Comparison of ENCODE assay signal across 8 cellular contexts in the genomic region with DNA sequence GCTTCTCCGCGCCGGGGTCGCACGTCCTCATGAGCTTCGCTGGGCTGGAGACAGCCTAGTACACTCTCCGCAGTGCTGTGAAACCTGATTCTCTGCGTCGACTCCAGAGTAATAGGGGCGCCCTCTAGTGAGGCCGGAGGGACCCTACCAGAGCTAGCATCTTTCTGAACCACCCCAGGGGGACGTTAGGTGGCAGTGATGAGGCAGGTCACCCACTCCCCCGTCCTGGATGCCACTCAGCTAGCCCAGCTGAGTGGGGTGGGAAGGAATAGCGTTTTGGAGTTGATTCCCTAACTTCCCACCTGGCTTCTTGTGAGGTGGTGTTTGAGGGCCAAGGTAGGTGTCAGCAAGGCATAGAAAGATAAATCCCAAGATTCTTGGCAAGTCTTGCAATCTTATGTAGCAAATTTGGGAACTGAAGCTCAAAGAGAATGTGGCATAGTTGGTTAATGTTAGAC. TPM values are rescaled to one million over a fixed set of nuclear protein-coding genes. Genes with fewer than 3 reads are reported as not detected.
DNase-seq lines count a peak whose midpoint lies in the region; ATAC-seq and TF ChIP-seq lines count a peak whose summit lies in the region.

No MANE protein-coding gene starts in this region.

- peaks cover 24 to 44% (median 37%) of the 10 kb centered on the region in 3 donors for H3K4me1 Mint-ChIP-seq in CD8-positive, alpha-beta memory T cell
- peaks cover 26% of the 10 kb centered on the region for H3K4me1 Mint-ChIP-seq in activated CD4-positive, alpha-beta memory T cell treated with anti-CD3 and anti-CD28 coated beads for 36 hours (ENCODE audit: low read depth)

- POLR2A ChIA-PET in CD8-positive, alpha-beta memory T cell (lab: Charles Lee) = interaction anchor here (1.0 kb wide), 1 partner anchor 284 kb away, joined by 3 read pairs; a partner anchor contains a TSS
- POLR2A ChIA-PET in activated CD4-positive, alpha-beta memory T cell treated with anti-CD3 and anti-CD28 coated beads for 36 hours (lab: Charles Lee) = no interaction called here

- no peak overlapping the region for H2BK12ac ChIP-seq in mesenchymal stem cell (ENCODE audit: low read length in 2 of 2)

- no peaks in the 10 kb centered on the region for H3K9me3 Mint-ChIP-seq in CD8-positive, alpha-beta memory T cell
- no peaks in the 10 kb centered on the region for H3K9me3 Mint-ChIP-seq in activated CD4-positive, alpha-beta memory T cell treated with anti-CD3 and anti-CD28 coated beads for 36 hours

- no peak overlapping the region for H2AK5ac ChIP-seq in mesenchymal stem cell (ENCODE audit: low read length, severe bottlenecking)

- peak overlapping the region; percentile 30 for H3K9ac ChIP-seq in mesenchymal stem cell (ENCODE audit: low read length)

- ATAC-seq in GM19463 (IDR thresholded peaks at IDR 0.05; ENCODE audit: unreplicated experiment) = peak; percentile 96

- H4K8ac ChIP-seq in mesenchymal stem cell (ENCODE audit: low read length) = no peak overlapping the region

- H3K9me3 ChIP-seq in CD8-positive, alpha-beta memory T cell (ENCODE audit: low read length) = no peaks in the 10 kb centered on the region
- H3K9me3 ChIP-seq in effector memory CD4-positive, alpha-beta T cell (ENCODE audit: control insufficient read depth, low read length) = no peaks in the 10 kb centered on the region
- no peaks in the 10 kb centered on the region for H3K9me3 ChIP-seq in mesenchymal stem cell (ENCODE audit: control insufficient read depth, low read length)

- no peak overlapping the region for H3K14ac ChIP-seq in mesenchymal stem cell (ENCODE audit: low read length in 2 of 2)

- peak; percentile 99 for TF ChIP-seq CTCF in HL-60 (IDR thresholded peaks at IDR 0.05; ENCODE audit: insufficient read depth, low read length)

- CTCF ChIA-PET in CD8-positive, alpha-beta memory T cell (lab: Charles Lee) = interaction anchor here (0.6 to 1.5 kb wide), 30 partner anchors 8 to 550 kb away, joined by 3 to 14 read pairs (median 4); a partner anchor contains a TSS
- CTCF ChIA-PET in activated CD4-positive, alpha-beta memory T cell treated with anti-CD3 and anti-CD28 coated beads for 36 hours (lab: Charles Lee) = interaction anchor here (0.6 to 4.6 kb wide), 63 partner anchors 9 to 1176 kb away, joined by 3 to 65 read pairs (median 4); a partner anchor contains a TSS

- 1% methylated on average over 14 of the region's 14 CpGs for WGBS in mesenchymal stem cell

- H3K4me1 ChIP-seq in CD8-positive, alpha-beta memory T cell (ENCODE audit: insufficient read depth, low read length) = peaks cover 32% of the 10 kb centered on the region
- H3K4me1 ChIP-seq in effector memory CD4-positive, alpha-beta T cell (ENCODE audit: control insufficient read depth, insufficient read depth, low read length, poor library complexity, severe bottlenecking) = peaks cover 34% of the 10 kb centered on the region
- H3K4me1 ChIP-seq in mesenchymal stem cell (ENCODE audit: control insufficient read depth, insufficient read depth, low read depth, low read length) = peaks cover 22% of the 10 kb centered on the region

- H3K4ac ChIP-seq in mesenchymal stem cell (ENCODE audit: low read depth in 1 of 2, low read length in 2 of 2) = no peak overlapping the region

- intact Hi-C loops in activated CD4-positive, alpha-beta memory T cell treated with anti-CD3 and anti-CD28 coated beads for 36 hours (cut with micrococcal nuclease) = loop anchor here (2.0 kb wide), 2 partner anchors 15 to 83 kb away; no protein-coding TSS in a partner anchor

- no peak overlapping the region for H2BK15ac ChIP-seq in mesenchymal stem cell (ENCODE audit: low read depth, poor library complexity, severe bottlenecking)

- H3K18ac ChIP-seq in mesenchymal stem cell (ENCODE audit: low read depth in 1 of 2, low read length in 2 of 2) = no peak overlapping the region

- no peak overlapping the region for H2BK120ac ChIP-seq in mesenchymal stem cell (ENCODE audit: low read depth, low read length)

- no peak overlapping the region for H3K23ac ChIP-seq in mesenchymal stem cell (ENCODE audit: low read length in 2 of 2)

- peaks cover 36 to 80% of the 10 kb centered on the region in 2 donors for H3K27me3 Mint-ChIP-seq in CD8-positive, alpha-beta memory T cell
- peaks cover 57% of the 10 kb centered on the region for H3K27me3 Mint-ChIP-seq in activated CD4-positive, alpha-beta memory T cell treated with anti-CD3 and anti-CD28 coated beads for 36 hours

- no peak overlapping the region for H4K91ac ChIP-seq in mesenchymal stem cell (ENCODE audit: low read length)

- peaks cover 0 to 2% (median 0%) of the 10 kb centered on the region in 3 donors for H3K36me3 Mint-ChIP-seq in CD8-positive, alpha-beta memory T cell
- no peaks in the 10 kb centered on the region for H3K36me3 Mint-ChIP-seq in activated CD4-positive, alpha-beta memory T cell treated with anti-CD3 and anti-CD28 coated beads for 36 hours

- no peaks in the 10 kb centered on the region for H3K79me1 ChIP-seq in mesenchymal stem cell (replicated peaks; ENCODE audit: low read length, poor library complexity, severe bottlenecking)

- H3K27ac Mint-ChIP-seq in CD8-positive, alpha-beta memory T cell = no peak overlapping the region
- H3K27ac Mint-ChIP-seq in activated CD4-positive, alpha-beta memory T cell treated with anti-CD3 and anti-CD28 coated beads for 36 hours = no peak overlapping the region

- no peak overlapping the region for H2AFZ ChIP-seq in mesenchymal stem cell (ENCODE audit: low read depth, low read length)

- peak overlapping the region; percentile 55 for H3K4me3 ChIP-seq in CD8-positive, alpha-beta memory T cell (ENCODE audit: low read length)
- H3K4me3 ChIP-seq in HL-60 (replicated peaks; ENCODE audit: insufficient read depth, low read length) (no peak overlapping the region), mesenchymal stem cell (ENCODE audit: insufficient read depth in 1 of 2, low read depth in 1 of 2, low read length in 2 of 2) (peak overlapping the region in 1 of 2 experiments; percentile 52)
- peak overlapping the region; percentile 28 for H3K4me3 ChIP-seq in effector memory CD4-positive, alpha-beta T cell (ENCODE audit: insufficient read depth, low read depth, low read length, poor library complexity, severe bottlenecking)

- no peak overlapping the region for H3K4me2 ChIP-seq in mesenchymal stem cell (ENCODE audit: low read length, poor library complexity, severe bottlenecking)

- peaks cover 51% of the 10 kb centered on the region for H3K27me3 ChIP-seq in CD8-positive, alpha-beta memory T cell (ENCODE audit: insufficient read depth, low read length, poor library complexity, severe bottlenecking)
- H3K27me3 ChIP-seq in HL-60 (ENCODE audit: insufficient read depth, poor library complexity, severe bottlenecking) = peaks cover 53% of the 10 kb centered on the region
- peaks cover 43% of the 10 kb centered on the region for H3K27me3 ChIP-seq in effector memory CD4-positive, alpha-beta T cell (replicated peaks; ENCODE audit: control insufficient read depth, insufficient read depth, low read length, poor library complexity, severe bottlenecking)
- peaks cover 56 to 67% of the 10 kb centered on the region in 2 experiments for H3K27me3 ChIP-seq in mesenchymal stem cell (ENCODE audit: control insufficient read depth in 1 of 2, insufficient read depth in 1 of 2, low read length in 2 of 2)

- no peak overlapping the region for H3K27ac ChIP-seq in CD8-positive, alpha-beta memory T cell (ENCODE audit: low read depth, low read length)
- H3K27ac ChIP-seq in HL-60 (replicated peaks) (no peak overlapping the region), mesenchymal stem cell (ENCODE audit: low read length, poor library complexity, severe bottlenecking) (no peak overlapping the region)
- H3K27ac ChIP-seq in effector memory CD4-positive, alpha-beta T cell (ENCODE audit: insufficient read depth, low read length, poor library complexity, severe bottlenecking) = no peak overlapping the region

- H3K4me3 Mint-ChIP-seq in CD8-positive, alpha-beta memory T cell = peak overlapping the region; percentile 33 to 90 (median 82)
- no peak overlapping the region for H3K4me3 Mint-ChIP-seq in activated CD4-positive, alpha-beta memory T cell treated with anti-CD3 and anti-CD28 coated beads for 36 hours

- DNase-seq in CD8-positive, alpha-beta memory T cell = peak; percentile 68 to 86 (median 69)
- DNase-seq in HL-60 (ENCODE audit: low read depth in 1 of 2, low spot score in 1 of 2) (peak; percentile 52 to 87), NCI-H774 (lab: John Stamatoyannopoulos, UW) (peak; percentile 80), mesenchymal stem cell (peak; percentile 90)
- DNase-seq in activated CD4-positive, alpha-beta memory T cell treated with anti-CD3 and anti-CD28 coated beads for 36 hours = peak; percentile 91
- peak; percentile 46 to 66 (median 64) for DNase-seq in effector memory CD4-positive, alpha-beta T cell
- peak; percentile 55 for DNase-seq in stimulated activated CD8-positive, alpha-beta memory T cell treated with anti-CD3 and anti-CD28 coated beads, Interleukin-15, amount 100 ng/mL, for 24 hours (ENCODE audit: low read depth)

- no peaks in the 10 kb centered on the region for H3K36me3 ChIP-seq in CD8-positive, alpha-beta memory T cell (ENCODE audit: insufficient read depth, low read length)
- H3K36me3 ChIP-seq in effector memory CD4-positive, alpha-beta T cell (ENCODE audit: control insufficient read depth, insufficient read depth, low read length) = no peaks in the 10 kb centered on the region
- no peaks in the 10 kb centered on the region for H3K36me3 ChIP-seq in mesenchymal stem cell (ENCODE audit: control insufficient read depth in 1 of 2, insufficient read depth in 2 of 2, low read depth in 1 of 2, low read length in 2 of 2)

- H2BK5ac ChIP-seq in mesenchymal stem cell (ENCODE audit: low read depth, low read length, poor library complexity, severe bottlenecking) = no peak overlapping the region

RNA-seq across cellular contexts. Expression of a gene that starts 4.0 kb away (rescaled TPM):
- not detected for total RNA-seq in CD8-positive, alpha-beta memory T cell
- polyA plus RNA-seq in CD8-positive, alpha-beta memory T cell = not detected
- not detected for total RNA-seq in activated CD4-positive, alpha-beta memory T cell treated with anti-CD3 and anti-CD28 coated beads for 36 hours
- not detected for polyA plus RNA-seq in mesenchymal stem cell (2013, experiment 1 of 2)
- polyA plus RNA-seq in mesenchymal stem cell (2013, experiment 2 of 2) = not detected

RNA-seq across cellular contexts. Expression of a gene that starts 4.2 kb away (rescaled TPM):
- total RNA-seq in CD8-positive, alpha-beta memory T cell = not detected
- not detected for polyA plus RNA-seq in CD8-positive, alpha-beta memory T cell
- under 1 TPM; 0.02 to 0.19 TPM for total RNA-seq in activated CD4-positive, alpha-beta memory T cell treated with anti-CD3 and anti-CD28 coated beads for 36 hours
- polyA plus RNA-seq in mesenchymal stem cell (2013, experiment 1 of 2) = not detected
- not detected for polyA plus RNA-seq in mesenchymal stem cell (2013, experiment 2 of 2)

RNA-seq across cellular contexts. Expression of a gene that starts 11.5 kb away (rescaled TPM):
- total RNA-seq in CD8-positive, alpha-beta memory T cell = under 1 TPM in 1 of 2 experiments, not detected in 1; 0.09 TPM
- polyA plus RNA-seq in CD8-positive, alpha-beta memory T cell = 0.29 TPM
- under 1 TPM; 0.19 to 0.36 TPM for total RNA-seq in activated CD4-positive, alpha-beta memory T cell treated with anti-CD3 and anti-CD28 coated beads for 36 hours
- polyA plus RNA-seq in mesenchymal stem cell (2013, experiment 1 of 2) = not detected
- polyA plus RNA-seq in mesenchymal stem cell (2013, experiment 2 of 2) = not detected

RNA-seq across cellular contexts. Expression of a gene that starts 11.6 kb away (rescaled TPM):
- under 1 TPM in 1 of 2 experiments, not detected in 1; 0.11 TPM for total RNA-seq in CD8-positive, alpha-beta memory T cell
- 1.2 TPM for polyA plus RNA-seq in CD8-positive, alpha-beta memory T cell
- under 1 TPM; 0.51 to 0.74 TPM for total RNA-seq in activated CD4-positive, alpha-beta memory T cell treated with anti-CD3 and anti-CD28 coated beads for 36 hours
- not detected for polyA plus RNA-seq in mesenchymal stem cell (2013, experiment 1 of 2)
- polyA plus RNA-seq in mesenchymal stem cell (2013, experiment 2 of 2) = not detected
